ENCODE assay signal across 8 cellular contexts in genomic region chr16:67844441-67844840, GRCh38. TPM values are rescaled to one million over a fixed set of nuclear protein-coding genes. Genes with fewer than 3 reads are reported as not detected.
A peak's percentile ranks its signal among the peaks of the same experiment; 100 is the strongest.
DNase-seq lines count a peak whose midpoint lies in the region; ATAC-seq and TF ChIP-seq lines count a peak whose summit lies in the region.

No MANE protein-coding gene starts in this region.

- H2BK15ac ChIP-seq in mesenchymal stem cell (ENCODE audit: low read depth, poor library complexity, severe bottlenecking): no peak overlapping the region

- H3K14ac ChIP-seq in mesenchymal stem cell (ENCODE audit: low read length in 2 of 2): no peak overlapping the region

- no peak overlapping the region for H3K23ac ChIP-seq in mesenchymal stem cell (ENCODE audit: low read length in 2 of 2)

- 86% methylated on average over 4 of the region's 4 CpGs for WGBS in mesenchymal stem cell

- no peak overlapping the region for H2BK12ac ChIP-seq in mesenchymal stem cell (ENCODE audit: low read length in 2 of 2)

- no peak overlapping the region for H2BK120ac ChIP-seq in mesenchymal stem cell (ENCODE audit: low read depth, low read length)

- H3K9me3 ChIP-seq in mesenchymal stem cell (ENCODE audit: control insufficient read depth, low read length) (no peaks in the 10 kb centered on the region), WERI-Rb-1 (ENCODE audit: severe bottlenecking) (no peaks in the 10 kb centered on the region)

- peaks cover 28% of the 10 kb centered on the region for H3K4me1 ChIP-seq in mesenchymal stem cell (ENCODE audit: control insufficient read depth, insufficient read depth, low read depth, low read length)

- no peak overlapping the region for H3K4ac ChIP-seq in mesenchymal stem cell (ENCODE audit: low read depth in 1 of 2, low read length in 2 of 2)

- no peak overlapping the region for H2BK5ac ChIP-seq in mesenchymal stem cell (ENCODE audit: low read depth, low read length, poor library complexity, severe bottlenecking)

- H3K36me3 ChIP-seq in mesenchymal stem cell (ENCODE audit: control insufficient read depth in 1 of 2, insufficient read depth in 2 of 2, low read depth in 1 of 2, low read length in 2 of 2) (peaks cover 8 to 13% of the 10 kb centered on the region in 2 experiments), WERI-Rb-1 (peaks cover 34% of the 10 kb centered on the region)

- H3K79me1 ChIP-seq in mesenchymal stem cell (replicated peaks; ENCODE audit: low read length, poor library complexity, severe bottlenecking): peaks cover 4% of the 10 kb centered on the region

- H3K18ac ChIP-seq in mesenchymal stem cell (ENCODE audit: low read depth in 1 of 2, low read length in 2 of 2): no peak overlapping the region

- no peak overlapping the region for H2AK5ac ChIP-seq in mesenchymal stem cell (ENCODE audit: low read length, severe bottlenecking)

- no peak overlapping the region for H4K8ac ChIP-seq in mesenchymal stem cell (ENCODE audit: low read length)

- H3K4me3 ChIP-seq in HFF-Myc (replicated peaks; ENCODE audit: low read depth, low read length): peak overlapping the region; percentile 99
- H3K4me3 ChIP-seq in mesenchymal stem cell (ENCODE audit: insufficient read depth in 1 of 2, low read depth in 1 of 2, low read length in 2 of 2): peak overlapping the region in 1 of 2 experiments; percentile 92
- H3K4me3 ChIP-seq in WERI-Rb-1 (ENCODE audit: low read depth, low read length): no peak overlapping the region

- no peak for ATAC-seq in GM18861 (IDR thresholded peaks at IDR 0.05; ENCODE audit: unreplicated experiment)

- no peak overlapping the region for H3K4me2 ChIP-seq in mesenchymal stem cell (ENCODE audit: low read length, poor library complexity, severe bottlenecking)

- no peak for TF ChIP-seq CTCF in HFF-Myc (IDR thresholded peaks at IDR 0.05; ENCODE audit: low read depth, low read length, missing control alignments)
- TF ChIP-seq CTCF in WERI-Rb-1 (IDR thresholded peaks at IDR 0.05; ENCODE audit: low read depth, low read length): no peak

- DNase-seq in AG20443 (ENCODE audit: low spot score) (peak; percentile 46), HFF-Myc (ENCODE audit: extremely low read depth, low read depth) (no peak), astrocyte of the hippocampus (ENCODE audit: low read depth, low spot score) (peak; percentile 15), mesenchymal stem cell (peak; percentile 46), WERI-Rb-1 (no peak), NCI-H226 (no peak), cortex of kidney (lab: John Stamatoyannopoulos, UW) (no peak)

- no peak overlapping the region for H4K91ac ChIP-seq in mesenchymal stem cell (ENCODE audit: low read length)

- H3K27me3 ChIP-seq in mesenchymal stem cell (ENCODE audit: control insufficient read depth in 1 of 2, insufficient read depth in 1 of 2, low read length in 2 of 2): no peaks in the 10 kb centered on the region
- no peaks in the 10 kb centered on the region for H3K27me3 ChIP-seq in WERI-Rb-1 (ENCODE audit: insufficient read depth, low read depth, severe bottlenecking)

- no peak overlapping the region for H2AFZ ChIP-seq in mesenchymal stem cell (ENCODE audit: low read depth, low read length)

- H3K9ac ChIP-seq in mesenchymal stem cell (ENCODE audit: low read length): peak overlapping the region; percentile 98

- H3K27ac ChIP-seq in mesenchymal stem cell (ENCODE audit: low read length, poor library complexity, severe bottlenecking) (no peak overlapping the region), WERI-Rb-1 (no peak overlapping the region)

RNA-seq across cellular contexts. Expression of gene NUTF2, which starts 2.3 kb away (rescaled TPM):
- polyA plus RNA-seq in mesenchymal stem cell (2013, experiment 1 of 2): 230 TPM
- polyA plus RNA-seq in mesenchymal stem cell (2013, experiment 2 of 2): 226 TPM

RNA-seq across cellular contexts. Expression of gene THAP11, which starts 2.3 kb away (rescaled TPM):
- 18.6 TPM for polyA plus RNA-seq in mesenchymal stem cell (2013, experiment 1 of 2)
- polyA plus RNA-seq in mesenchymal stem cell (2013, experiment 2 of 2): 17.6 TPM

RNA-seq across cellular contexts. Expression of gene CENPT, which starts 3.1 kb away (rescaled TPM):
- 25.8 TPM for polyA plus RNA-seq in mesenchymal stem cell (2013, experiment 1 of 2)
- 23.6 TPM for polyA plus RNA-seq in mesenchymal stem cell (2013, experiment 2 of 2)

RNA-seq across cellular contexts. Expression of gene EDC4, which starts 28.4 kb away (rescaled TPM):
- polyA plus RNA-seq in mesenchymal stem cell (2013, experiment 1 of 2): 30.6 TPM
- polyA plus RNA-seq in mesenchymal stem cell (2013, experiment 2 of 2): 27.9 TPM

RNA-seq across cellular contexts. Expression of gene TSNAXIP1, which starts 37.8 kb away (rescaled TPM):
- polyA plus RNA-seq in mesenchymal stem cell (2013, experiment 1 of 2): 0.55 TPM
- 0.44 TPM for polyA plus RNA-seq in mesenchymal stem cell (2013, experiment 2 of 2)

Comparison
In these comparisons a context has a peak if more than half of its experiments do, and no peak if none do; other contexts are left out.
1. DNase-seq: peak in AG20443 (single experiment), astrocyte of the hippocampus (single experiment) and mesenchymal stem cell (single experiment); none in HFF-Myc (single experiment), WERI-Rb-1 (single experiment), NCI-H226 (single experiment) and cortex of kidney (single experiment).